ENCODE assay signal across 3 cellular contexts in genomic region chr12:47740536-47741339, GRCh38.
A peak's percentile ranks its signal among the peaks of the same experiment; 100 is the strongest.
TF ChIP-seq lines count a peak whose summit lies in the region.

No MANE protein-coding gene starts in this region.

TF ChIP-seq in HepG2, 621 proteins besides CTCF, POLR2A, EP300 and RAD21:
- TF ChIP-seq HNRNPL (IDR thresholded peaks at IDR 0.05; ENCODE audit: low read depth, low read length), result 0 out of 2 replicates have a peak, but pooled peaks have one; percentile 48
- 0 out of 2 replicates have a peak, but pooled peaks have one; percentile 39 for TF ChIP-seq ZNF235 (CRISPR knock-in tag; IDR thresholded peaks at IDR 0.05; ENCODE audit: borderline replicate concordance)
- TF ChIP-seq KLF12 (CRISPR knock-in tag; IDR thresholded peaks at IDR 0.05; ENCODE audit: borderline replicate concordance), result no peak
- TF ChIP-seq, protein P1, sequence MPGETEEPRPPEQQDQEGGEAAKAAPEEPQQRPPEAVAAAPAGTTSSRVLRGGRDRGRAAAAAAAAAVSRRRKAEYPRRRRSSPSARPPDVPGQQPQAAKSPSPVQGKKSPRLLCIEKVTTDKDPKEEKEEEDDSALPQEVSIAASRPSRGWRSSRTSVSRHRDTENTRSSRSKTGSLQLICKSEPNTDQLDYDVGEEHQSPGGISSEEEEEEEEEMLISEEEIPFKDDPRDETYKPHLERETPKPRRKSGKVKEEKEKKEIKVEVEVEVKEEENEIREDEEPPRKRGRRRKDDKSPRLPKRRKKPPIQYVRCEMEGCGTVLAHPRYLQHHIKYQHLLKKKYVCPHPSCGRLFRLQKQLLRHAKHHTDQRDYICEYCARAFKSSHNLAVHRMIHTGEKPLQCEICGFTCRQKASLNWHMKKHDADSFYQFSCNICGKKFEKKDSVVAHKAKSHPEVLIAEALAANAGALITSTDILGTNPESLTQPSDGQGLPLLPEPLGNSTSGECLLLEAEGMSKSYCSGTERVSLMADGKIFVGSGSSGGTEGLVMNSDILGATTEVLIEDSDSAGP (CRISPR knock-in tag; IDR thresholded peaks at IDR 0.05; ENCODE audit: borderline replicate concordance), result peak; percentile 13; the same call in 1 of the 2 replicates

TF ChIP-seq in endothelial cell of umbilical vein, 7 proteins besides CTCF, POLR2A, EP300 and RAD21:
- no peak for TF ChIP-seq POLR2AphosphoS5 (IDR thresholded peaks at IDR 0.05; ENCODE audit: insufficient read depth, low read depth, low read length)
- TF ChIP-seq JUN (IDR thresholded peaks at IDR 0.05; ENCODE audit: borderline replicate concordance, insufficient read depth, insufficient read length, low read depth), result no peak
- no peak for TF ChIP-seq GATA2 (IDR thresholded peaks at IDR 0.05; ENCODE audit: insufficient read depth, insufficient read length, low read depth, low read length)
- TF ChIP-seq MYC (IDR thresholded peaks at IDR 0.05; ENCODE audit: low read depth, low read length), result no peak
TF ChIP-seq in endothelial cell of umbilical vein: peak in this region for 0.

TF ChIP-seq in HEK293T, 16 proteins besides CTCF, POLR2A, EP300 and RAD21:
- TF ChIP-seq HDGF (IDR thresholded peaks at IDR 0.05; ENCODE audit: borderline replicate concordance) (no peak), FOXM1 (IDR thresholded peaks at IDR 0.05; ENCODE audit: borderline replicate concordance) (no peak), L3MBTL2 (conservative IDR thresholded peaks at IDR 0.05) (no peak), SP1 (IDR thresholded peaks at IDR 0.05) (no peak), ZNF384 (IDR thresholded peaks at IDR 0.05) (no peak), ELF4 (IDR thresholded peaks at IDR 0.05) (no peak), LEF1 (IDR thresholded peaks at IDR 0.05; ENCODE audit: borderline replicate concordance) (no peak), CTBP1 (IDR thresholded peaks at IDR 0.05; ENCODE audit: borderline replicate concordance) (no peak)
